ENCODE assay signal across 8 cellular contexts in the genomic region with DNA sequence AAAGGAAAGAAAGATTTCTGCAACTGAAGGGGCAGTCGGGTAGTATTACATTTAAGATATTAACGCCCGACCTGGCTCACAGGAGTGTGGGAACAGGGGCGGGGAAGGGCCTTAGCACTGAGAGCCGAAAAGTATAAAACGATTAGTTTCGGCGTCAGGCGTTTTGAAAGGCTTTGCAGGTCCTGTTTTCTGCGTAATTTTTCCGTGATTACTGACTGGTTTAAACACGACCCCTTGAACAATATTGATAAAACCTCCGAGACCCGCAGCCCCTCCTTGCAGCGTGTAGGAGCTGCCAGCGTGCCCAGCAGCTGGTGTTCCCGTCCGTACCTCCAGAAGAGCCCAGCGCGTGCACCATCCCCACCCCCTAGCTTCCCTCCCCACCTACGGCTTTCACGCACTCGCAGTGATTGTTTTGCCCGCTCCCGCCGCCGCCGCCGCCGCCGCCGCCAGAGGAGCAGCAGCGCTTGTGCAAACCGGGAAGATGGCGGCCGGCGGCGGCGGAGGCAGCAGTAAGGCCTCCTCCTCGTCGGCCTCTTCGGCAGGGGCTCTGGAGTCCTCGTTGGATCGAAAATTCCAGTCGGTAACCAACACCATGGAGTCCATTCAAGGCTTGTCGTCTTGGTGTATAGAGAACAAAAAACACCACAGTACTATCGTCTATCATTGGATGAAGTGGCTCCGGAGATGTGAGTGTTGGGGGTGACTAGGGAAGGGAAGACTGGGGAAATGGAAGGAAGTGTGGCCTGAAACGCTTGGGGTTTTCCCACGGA. TPM values are rescaled to one million over a fixed set of nuclear protein-coding genes. Genes with fewer than 3 reads are reported as not detected.
A peak's percentile ranks its signal among the peaks of the same experiment; 100 is the strongest.
DNase-seq lines count a peak whose midpoint lies in the region; ATAC-seq and TF ChIP-seq lines count a peak whose summit lies in the region.

No MANE protein-coding gene starts in this region.

- TF ChIP-seq CTCF in WI38 (IDR thresholded peaks at IDR 0.05; ENCODE audit: low read depth, low read length) (no peak), breast epithelium (IDR thresholded peaks at IDR 0.05) (no peak)

- peak overlapping the region; percentile 96 to 97 for H3K27ac ChIP-seq in breast epithelium

- no peaks in the 10 kb centered on the region for H3K4me1 ChIP-seq in breast epithelium

- H3K36me3 ChIP-seq in breast epithelium, result no peaks in the 10 kb centered on the region

- DNase-seq in GM04504 (ENCODE audit: low read depth), result peak; percentile 35
- peak; percentile 65 for DNase-seq in NCI-H2196 (lab: John Stamatoyannopoulos, UW; ENCODE audit: unreplicated experiment)
- peak; percentile 69 to 80 for DNase-seq in breast epithelium (ENCODE audit: low spot score in 2 of 2)
- DNase-seq in inferior parietal cortex (ENCODE audit: extremely low spot score), result peak; percentile 78
- DNase-seq in smooth muscle cell of the brain vasculature (ENCODE audit: low read depth, low spot score), result peak; percentile 28

- peak; percentile 35 for ATAC-seq in HG03025 (IDR thresholded peaks at IDR 0.05; ENCODE audit: low FRiP score, unreplicated experiment)
- ATAC-seq in GM19452 (IDR thresholded peaks at IDR 0.05; ENCODE audit: unreplicated experiment), result no peak

- H3K27me3 ChIP-seq in breast epithelium, result no peaks in the 10 kb centered on the region

- intact Hi-C loops in breast epithelium (cut with DNase I; ENCODE audit: low total_unique reads), result no loop called here

- peak; percentile 17 for TF ChIP-seq POLR2A in breast epithelium (IDR thresholded peaks at IDR 0.05)

- H3K9me3 ChIP-seq in breast epithelium, result no peaks in the 10 kb centered on the region

- H3K4me3 ChIP-seq in WI38 (ENCODE audit: low read depth, low read length), result peak overlapping the region; percentile 90
- peak overlapping the region; percentile 79 to 81 (median 79) for H3K4me3 ChIP-seq in breast epithelium

RNA-seq across cellular contexts. Expression of gene RPRD2, which starts 0.5 kb away (rescaled TPM):
- total RNA-seq in breast epithelium, result 10 to 100 TPM; 19.4 to 26.5 (median 20.3) TPM

RNA-seq across cellular contexts. Expression of gene PRPF3, which starts 43.1 kb away (rescaled TPM):
- total RNA-seq in breast epithelium, result 10 to 100 TPM; 57.1 to 87.2 (median 82.4) TPM

Comparison
In these comparisons a context has a peak if more than half of its experiments do, and no peak if none do; other contexts are left out.
1. DNase-seq: peak in every context shown above with its lines; median percentile 78 in inferior parietal cortex; 74 in breast epithelium; 65 in NCI-H2196; 35 in GM04504; 28 in smooth muscle cell of the brain vasculature.